8 cellular contexts compared by ENCODE assay signal in genomic region chr6:73586416-73586974, GRCh38.
DNase-seq lines count a peak whose midpoint lies in the region; TF ChIP-seq lines count a peak whose summit lies in the region.

No MANE protein-coding gene starts in this region.

- no peak for TF ChIP-seq CTCF in Loucy (conservative IDR thresholded peaks at IDR 0.05; ENCODE audit: low read length)
- no peak for TF ChIP-seq CTCF in GM13977 (IDR thresholded peaks at IDR 0.05; ENCODE audit: extremely low read depth, insufficient read depth, missing control alignments)

- H3K4me3 ChIP-seq in Loucy (ENCODE audit: low read length, poor library complexity, severe bottlenecking), result peak overlapping the region; percentile 68
- peak overlapping the region; percentile 28 to 60 for H3K4me3 ChIP-seq in mucosa of rectum (ENCODE audit: low read length in 2 of 2)

- H3K36me3 ChIP-seq in Loucy (ENCODE audit: insufficient read depth, low read length) (no peaks in the 10 kb centered on the region), mucosa of rectum (ENCODE audit: control insufficient read depth in 2 of 2, insufficient read depth in 2 of 2, low read length in 2 of 2) (no peaks in the 10 kb centered on the region)

- H3K27ac ChIP-seq in cingulate gyrus (ENCODE audit: low read depth, low read length) (peak overlapping the region; percentile 97), mucosa of rectum (ENCODE audit: low read depth in 2 of 2, low read length in 2 of 2) (peak overlapping the region; percentile 76 to 81)

- H2AFZ ChIP-seq in Loucy (ENCODE audit: low read length), result peak overlapping the region; percentile 92

- DNase-seq in activated T-cell treated with anti-CD3 and anti-CD28 coated beads, Interleukin-2, amount 50 U/mL, for 24 hours, result no peak
- no peak for DNase-seq in activated T-cell treated with anti-CD3 and anti-CD28 coated beads, Interleukin-2, amount 50 U/mL, for 48 hours
- no peak for DNase-seq in UCSD-AML1 (lab: John Stamatoyannopoulos, UW; ENCODE audit: unreplicated experiment)
- no peak for DNase-seq in GM13977 (ENCODE audit: low spot score)
- DNase-seq in activated CD8-positive, alpha-beta memory T cell treated with anti-CD3 and anti-CD28 coated beads, Interleukin-2, amount 50 U/mL, for 48 hours, result no peak

- H3F3A ChIP-seq in Loucy (ENCODE audit: low read depth), result no peaks in the 10 kb centered on the region

- H3K27me3 Mint-ChIP-seq in activated T-cell treated with anti-CD3 and anti-CD28 coated beads, Interleukin-2, amount 50 U/mL, for 24 hours, result no peaks in the 10 kb centered on the region

- no peaks in the 10 kb centered on the region for H3K79me2 ChIP-seq in Loucy (ENCODE audit: insufficient read depth, low read length)

- peak overlapping the region; percentile 76 for H3K4me3 Mint-ChIP-seq in activated T-cell treated with anti-CD3 and anti-CD28 coated beads, Interleukin-2, amount 50 U/mL, for 24 hours

- H3K4me1 Mint-ChIP-seq in activated T-cell treated with anti-CD3 and anti-CD28 coated beads, Interleukin-2, amount 50 U/mL, for 24 hours (ENCODE audit: low read depth), result peaks cover 28% of the 10 kb centered on the region

- in situ Hi-C loops in GM13977 (cut with MboI; ENCODE audit: low pct_unique_long_range_greater_than_20kb, low sequenced_read_pairs, unreplicated experiment), result no loop called here

- peak overlapping the region; percentile 68 for H3K9ac ChIP-seq in Loucy (ENCODE audit: low read depth, low read length, poor library complexity, severe bottlenecking)
- peak overlapping the region; percentile 41 to 42 for H3K9ac ChIP-seq in mucosa of rectum (ENCODE audit: low read depth in 1 of 2, low read length in 2 of 2)

- no peaks in the 10 kb centered on the region for H3K9me3 Mint-ChIP-seq in activated T-cell treated with anti-CD3 and anti-CD28 coated beads, Interleukin-2, amount 50 U/mL, for 24 hours

- H3K27me3 ChIP-seq in Loucy (ENCODE audit: insufficient read depth, low read length, poor library complexity, severe bottlenecking) (no peaks in the 10 kb centered on the region), mucosa of rectum (ENCODE audit: control insufficient read depth in 2 of 2, insufficient read depth in 2 of 2, low read length in 2 of 2) (no peaks in the 10 kb centered on the region)

- no peaks in the 10 kb centered on the region for H3K9me2 ChIP-seq in Loucy (replicated peaks; ENCODE audit: low read depth, low read length)

- peaks cover 18% of the 10 kb centered on the region for H3K4me1 ChIP-seq in Loucy (ENCODE audit: insufficient read depth, low read length, poor library complexity, severe bottlenecking)
- H3K4me1 ChIP-seq in mucosa of rectum (ENCODE audit: control insufficient read depth in 2 of 2, insufficient read depth in 2 of 2, low read length in 2 of 2), result peaks cover 6 to 13% of the 10 kb centered on the region in 2 donors

- H3K9me3 ChIP-seq in Loucy (ENCODE audit: insufficient read depth, low read depth, low read length) (no peaks in the 10 kb centered on the region), mucosa of rectum (ENCODE audit: control insufficient read depth in 2 of 2, low read length in 2 of 2) (no peaks in the 10 kb centered on the region)

- peak overlapping the region; percentile 78 for H3K4me2 ChIP-seq in Loucy (ENCODE audit: low read depth, low read length, poor library complexity, severe bottlenecking)

- H3K27ac Mint-ChIP-seq in activated T-cell treated with anti-CD3 and anti-CD28 coated beads, Interleukin-2, amount 50 U/mL, for 24 hours, result peak overlapping the region; percentile 97

- no peaks in the 10 kb centered on the region for H3K36me3 Mint-ChIP-seq in activated T-cell treated with anti-CD3 and anti-CD28 coated beads, Interleukin-2, amount 50 U/mL, for 24 hours (ENCODE audit: low read depth)

- no peaks in the 10 kb centered on the region for H4K20me1 ChIP-seq in Loucy (ENCODE audit: insufficient read depth, low read length, poor library complexity, severe bottlenecking)
